ENCODE assay signal across 9 cellular contexts in the genomic region with DNA sequence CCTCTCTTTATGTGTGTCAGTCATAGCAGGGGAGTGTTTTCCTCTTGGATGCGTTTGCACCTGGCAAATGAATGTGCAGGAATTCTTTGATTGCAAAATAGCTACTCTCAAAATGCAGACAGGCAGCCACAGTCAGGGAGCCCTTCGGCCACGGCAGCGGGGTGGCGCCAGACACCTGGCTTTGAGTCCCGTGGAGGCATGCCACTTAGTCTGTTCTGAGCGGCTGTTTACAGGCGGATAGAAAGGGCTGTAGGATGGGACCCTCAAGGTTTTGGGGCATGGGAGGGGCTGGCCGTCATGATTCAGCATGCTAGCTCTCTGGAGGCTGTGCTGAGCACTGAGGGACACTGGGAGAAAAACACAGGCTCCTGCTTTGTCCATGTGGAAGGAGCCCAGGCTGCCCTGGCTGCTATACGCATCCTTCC.
DNase-seq lines count a peak whose midpoint lies in the region; ATAC-seq and TF ChIP-seq lines count a peak whose summit lies in the region.
"Had no signal": no experiment of that assay in that cellular context is flagged by ENCODE, and none has a peak within 500 bp of the region (broad histone marks: within the 10 kb centered on the region; RNA-seq: fewer than 3 reads in every experiment).

No MANE protein-coding gene starts in this region.

- H3K4me1 Mint-ChIP-seq in brain, result peaks cover 100% of the 10 kb centered on the region

- peak overlapping the region; percentile 85 to 95 (median 94) for H3K27ac Mint-ChIP-seq in brain
- H3K27ac Mint-ChIP-seq: memory B cell had no signal

- H3K27me3 Mint-ChIP-seq in brain, result peaks cover 4% of the 10 kb centered on the region
- H3K27me3 Mint-ChIP-seq: memory B cell had no signal

- CTCF ChIA-PET in HEK293T (lab: Yijun Ruan, JAX) (interaction anchor here (0.6 to 3.5 kb wide), 16 partner anchors 17 to 461 kb away, joined by 3 to 39 read pairs (median 4); no protein-coding TSS in a partner anchor), OCI-LY7 (lab: Charles Lee; ENCODE audit: unreplicated experiment) (no interaction called here)

- no peaks in the 10 kb centered on the region for H4K20me1 ChIP-seq in OCI-LY7 (ENCODE audit: insufficient read depth, low read length)

- no peaks in the 10 kb centered on the region for H3K9me2 ChIP-seq in OCI-LY7 (ENCODE audit: insufficient read depth, low read length)

- H3K4me3 ChIP-seq in OCI-LY7 (ENCODE audit: low read depth, low read length, poor library complexity, severe bottlenecking), result no peak overlapping the region
- H3K4me3 ChIP-seq in skeletal muscle cell (ENCODE audit: low read depth, low read length), result no peak overlapping the region

- no peaks in the 10 kb centered on the region for H3K36me3 Mint-ChIP-seq in brain

- peak overlapping the region; percentile 21 to 59 (median 41) for H3K4me3 Mint-ChIP-seq in brain
- H3K4me3 Mint-ChIP-seq: memory B cell had no signal

- DNase-seq in HEK293T (ENCODE audit: extremely low spot score) (peak; percentile 68), OCI-LY7 (ENCODE audit: low spot score) (peak; percentile 32), iPS DF 19.7 (ENCODE audit: low read depth, low spot score) (peak; percentile 47), skeletal muscle cell (ENCODE audit: low read depth) (peak; percentile 32)

- H3K9me3 Mint-ChIP-seq in brain, result no peaks in the 10 kb centered on the region
- H3K9me3 Mint-ChIP-seq: memory B cell had no signal

- H3K36me3 ChIP-seq in OCI-LY7 (ENCODE audit: insufficient read depth, low read length), result no peaks in the 10 kb centered on the region

- POLR2A ChIA-PET in HEK293T (lab: Yijun Ruan, JAX), result interaction anchor here (1.3 to 2.5 kb wide), 3 partner anchors 36 to 206 kb away, joined by 4 to 7 read pairs (median 6); no protein-coding TSS in a partner anchor
- POLR2A ChIA-PET in OCI-LY7 (lab: Charles Lee), result no interaction called here

- ATAC-seq in GM18858 (IDR thresholded peaks at IDR 0.05; ENCODE audit: unreplicated experiment), result no peak
- ATAC-seq in GM18907 (IDR thresholded peaks at IDR 0.05; ENCODE audit: unreplicated experiment), result no peak

- no TSS peak for BruUV-seq in OCI-LY7 (replicated peaks; lab: Mats Ljungman, UMichigan)

- no peaks in the 10 kb centered on the region for H3K4me1 ChIP-seq in OCI-LY7 (ENCODE audit: insufficient read depth, low read length, poor library complexity, severe bottlenecking)

- intact Hi-C loops in OCI-LY7 (cut with micrococcal nuclease; ENCODE audit: unreplicated experiment), result loop anchor here (5.0 kb wide), 1 partner anchor 207 kb away; no protein-coding TSS in a partner anchor

- H3K27ac ChIP-seq in C4-2B (peak overlapping the region; percentile 26; the same call in 1 of the 2 replicates), OCI-LY7 (ENCODE audit: low read depth, low read length, poor library complexity, severe bottlenecking) (no peak overlapping the region)

- no peak overlapping the region for H3K4me2 ChIP-seq in OCI-LY7 (ENCODE audit: low read length)

- peak; percentile 88 for TF ChIP-seq CTCF in C4-2B (conservative IDR thresholded peaks at IDR 0.05)
- TF ChIP-seq CTCF in OCI-LY7 (conservative IDR thresholded peaks at IDR 0.05; ENCODE audit: low read length), result peak; percentile 74
- TF ChIP-seq CTCF in brain (conservative IDR thresholded peaks at IDR 0.05), result peak; percentile 68 to 73

- H2AFZ ChIP-seq in OCI-LY7 (ENCODE audit: low read length), result no peak overlapping the region

- H3K79me2 ChIP-seq in OCI-LY7 (ENCODE audit: insufficient read depth, low read depth, low read length), result no peaks in the 10 kb centered on the region

- H3K9me3 ChIP-seq in OCI-LY7 (ENCODE audit: low read length), result no peaks in the 10 kb centered on the region

TF ChIP-seq in HEK293T, 16 proteins besides CTCF, POLR2A, EP300 and RAD21:
- TF ChIP-seq TARDBP (IDR thresholded peaks at IDR 0.05) (no peak), CTBP1 (IDR thresholded peaks at IDR 0.05; ENCODE audit: borderline replicate concordance) (no peak), PKNOX1 (IDR thresholded peaks at IDR 0.05) (no peak), LEF1 (IDR thresholded peaks at IDR 0.05; ENCODE audit: borderline replicate concordance) (no peak), NFRKB (IDR thresholded peaks at IDR 0.05) (no peak), ZNF384 (IDR thresholded peaks at IDR 0.05) (no peak), FOXK2 (IDR thresholded peaks at IDR 0.05) (no peak), BHLHE40 (IDR thresholded peaks at IDR 0.05; ENCODE audit: borderline replicate concordance) (no peak), SUZ12 (IDR thresholded peaks at IDR 0.05) (no peak), ELF4 (IDR thresholded peaks at IDR 0.05) (no peak), FOXA1 (IDR thresholded peaks at IDR 0.05) (no peak), FOXM1 (IDR thresholded peaks at IDR 0.05; ENCODE audit: borderline replicate concordance) (no peak), L3MBTL2 (conservative IDR thresholded peaks at IDR 0.05) (no peak), SP1 (IDR thresholded peaks at IDR 0.05) (no peak), HDGF (IDR thresholded peaks at IDR 0.05; ENCODE audit: borderline replicate concordance) (no peak), ARNT (IDR thresholded peaks at IDR 0.05) (no peak)
